In the genomic region with DNA sequence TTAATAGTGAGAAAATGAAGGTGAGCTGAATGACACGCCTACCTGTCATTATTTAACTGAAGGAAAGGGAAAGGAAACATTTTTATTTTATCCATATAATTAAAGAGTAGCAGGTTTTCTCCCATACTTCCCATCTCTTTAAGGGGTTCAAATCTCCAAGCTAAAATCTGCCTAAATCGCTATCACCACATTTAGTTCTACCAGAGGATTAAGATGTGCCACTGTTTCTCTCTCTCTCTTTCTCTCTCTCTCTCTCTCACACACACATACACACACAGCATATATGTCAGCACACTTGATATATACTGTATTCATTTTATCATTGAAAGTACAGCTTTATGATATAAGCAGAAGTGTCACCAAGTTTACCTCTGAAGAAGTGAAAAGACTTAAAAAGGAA, we compare ENCODE assay signal across 10 cellular contexts. TPM values are rescaled to one million over a fixed set of nuclear protein-coding genes. Genes with fewer than 3 reads are reported as not detected.
DNase-seq lines count a peak whose midpoint lies in the region; ATAC-seq and TF ChIP-seq lines count a peak whose summit lies in the region.
"Had no signal": no experiment of that assay in that cellular context is flagged by ENCODE, and none has a peak within 500 bp of the region (broad histone marks: within the 10 kb centered on the region; RNA-seq: fewer than 3 reads in every experiment).

No MANE protein-coding gene starts in this region.

- intact Hi-C loops in activated B cell treated with CpG ODN at 0.5 μM for 24 hours (cut with micrococcal nuclease), result no loop called here
- intact Hi-C loops in left lung (cut with DNase I), result no loop called here
- intact Hi-C loops in prostate gland (cut with DNase I), result no loop called here

- H3K36me3 Mint-ChIP-seq in activated naive CD4-positive, alpha-beta T cell treated with anti-CD3 and anti-CD28 coated beads, Interleukin-2, amount 50 U/mL, for 24 hours, result peaks cover 7% of the 10 kb centered on the region
- H3K36me3 Mint-ChIP-seq in activated B cell treated with CpG ODN at 0.5 μM for 24 hours (ENCODE audit: low read depth), result peaks cover 51% of the 10 kb centered on the region

- no peaks in the 10 kb centered on the region for H3K9me3 Mint-ChIP-seq in activated naive CD4-positive, alpha-beta T cell treated with anti-CD3 and anti-CD28 coated beads, Interleukin-2, amount 50 U/mL, for 24 hours
- no peaks in the 10 kb centered on the region for H3K9me3 Mint-ChIP-seq in activated B cell treated with CpG ODN at 0.5 μM for 24 hours

- H3K9me3 ChIP-seq in left lung (no peaks in the 10 kb centered on the region), suprapubic skin (no peaks in the 10 kb centered on the region), prostate gland (no peaks in the 10 kb centered on the region)
- H3K9me3 ChIP-seq: MG63 had no signal

- H3K36me3 ChIP-seq in left lung (no peaks in the 10 kb centered on the region), suprapubic skin (no peaks in the 10 kb centered on the region), prostate gland (no peaks in the 10 kb centered on the region)

- POLR2A ChIA-PET in activated B cell treated with CpG ODN at 0.5 μM for 24 hours (lab: Charles Lee), result interaction anchor here (0.7 to 12.2 kb wide), 17 partner anchors 9 to 631 kb away, joined by 3 to 301 read pairs (median 7); a partner anchor contains a TSS

- TF ChIP-seq EP300 in suprapubic skin (IDR thresholded peaks at IDR 0.05), result no peak

- 86% methylated on average over 2 of the region's 2 CpGs for WGBS in suprapubic skin
- WGBS in prostate gland, result 91% methylated on average over 2 of the region's 2 CpGs

- H3K4me1 ChIP-seq in left lung (peaks cover 0 to 66% of the 10 kb centered on the region in 2 donors), suprapubic skin (peaks cover 28% of the 10 kb centered on the region), prostate gland (replicated peaks) (no peaks in the 10 kb centered on the region)

- peak overlapping the region; percentile 91 for H3K27ac Mint-ChIP-seq in activated naive CD4-positive, alpha-beta T cell treated with anti-CD3 and anti-CD28 coated beads, Interleukin-2, amount 50 U/mL, for 24 hours
- peak overlapping the region; percentile 99 for H3K27ac Mint-ChIP-seq in activated B cell treated with CpG ODN at 0.5 μM for 24 hours

- H3K4me3 ChIP-seq in left lung (peak overlapping the region in 1 of 2 donors; percentile 40), suprapubic skin (no peak overlapping the region), prostate gland (no peak overlapping the region)
- H3K4me3 ChIP-seq: MG63 had no signal

- no peak for TF ChIP-seq CTCF in activated B cell treated with CpG ODN at 0.5 μM for 24 hours (IDR thresholded peaks at IDR 0.05)
- no peak for TF ChIP-seq CTCF in left lung (IDR thresholded peaks at IDR 0.05)
- TF ChIP-seq CTCF in suprapubic skin (IDR thresholded peaks at IDR 0.05), result no peak
- no peak for TF ChIP-seq CTCF in prostate gland (IDR thresholded peaks at IDR 0.05)

- H3K4me3 Mint-ChIP-seq in activated naive CD4-positive, alpha-beta T cell treated with anti-CD3 and anti-CD28 coated beads, Interleukin-2, amount 50 U/mL, for 24 hours, result peak overlapping the region; percentile 92
- H3K4me3 Mint-ChIP-seq in activated B cell treated with CpG ODN at 0.5 μM for 24 hours, result peak overlapping the region; percentile 98

- no peaks in the 10 kb centered on the region for H3K27me3 Mint-ChIP-seq in activated naive CD4-positive, alpha-beta T cell treated with anti-CD3 and anti-CD28 coated beads, Interleukin-2, amount 50 U/mL, for 24 hours
- H3K27me3 Mint-ChIP-seq in activated B cell treated with CpG ODN at 0.5 μM for 24 hours, result no peaks in the 10 kb centered on the region

- H3K4me1 Mint-ChIP-seq in activated naive CD4-positive, alpha-beta T cell treated with anti-CD3 and anti-CD28 coated beads, Interleukin-2, amount 50 U/mL, for 24 hours, result peaks cover 71% of the 10 kb centered on the region
- H3K4me1 Mint-ChIP-seq in activated B cell treated with CpG ODN at 0.5 μM for 24 hours, result peaks cover 78% of the 10 kb centered on the region

- no peaks in the 10 kb centered on the region for H3K27me3 ChIP-seq in left lung
- no peaks in the 10 kb centered on the region for H3K27me3 ChIP-seq in suprapubic skin
- H3K27me3 ChIP-seq in prostate gland (replicated peaks; ENCODE audit: insufficient read depth), result no peaks in the 10 kb centered on the region
- H3K27me3 ChIP-seq: MG63 had no signal

- CTCF ChIA-PET in activated B cell treated with CpG ODN at 0.5 μM for 24 hours (lab: Charles Lee), result interaction anchor here (1.3 to 8.5 kb wide), 8 partner anchors 9 to 131 kb away, joined by 4 to 69 read pairs (median 8); no protein-coding TSS in a partner anchor

- ATAC-seq in activated B cell treated with CpG ODN at 0.5 μM for 24 hours (ENCODE audit: low read depth), result no peak
- ATAC-seq in left lung, result no peak
- no peak for ATAC-seq in HG02759 (IDR thresholded peaks at IDR 0.05; ENCODE audit: unreplicated experiment)

- peak overlapping the region; percentile 60 to 88 for H3K27ac ChIP-seq in left lung
- H3K27ac ChIP-seq in suprapubic skin, result peak overlapping the region; percentile 20
- H3K27ac ChIP-seq in prostate gland, result no peak overlapping the region

- DNase-seq in activated naive CD4-positive, alpha-beta T cell treated with Interleukin-2 at 50 U/mL for 16 hours, result no peak
- DNase-seq in activated B cell treated with CpG ODN at 0.5 μM for 24 hours (no peak), left lung (no peak), suprapubic skin (ENCODE audit: low spot score in 2 of 2) (no peak), globus pallidus (ENCODE audit: low spot score) (no peak), prostate gland (ENCODE audit: low spot score) (no peak)
- DNase-seq: HCEC 1CT, MG63 had no signal

- TF ChIP-seq POLR2A in suprapubic skin (IDR thresholded peaks at IDR 0.05) (no peak), prostate gland (IDR thresholded peaks at IDR 0.05) (no peak)

RNA-seq across cellular contexts. Expression of a gene that starts 3.2 kb away (rescaled TPM):
- total RNA-seq in activated B cell treated with CpG ODN at 0.5 μM for 24 hours, result 293 TPM in 2 replicates
- total RNA-seq in left lung, result 100 to 1,000 TPM in 1 of 2 donors, 10 to 100 TPM in 1; 47.5 to 117 TPM
- total RNA-seq in suprapubic skin, result 10 to 100 TPM in 1 of 4 donors, 1 to 10 TPM in 3; 4.8 to 21.8 (median 7.3) TPM
- total RNA-seq in prostate gland, result 10 to 100 TPM in 1 of 2 donors, 1 to 10 TPM in 1; 7.2 to 19.0 TPM

Comparison
In these comparisons a context has a peak if more than half of its experiments do, and no peak if none do; other contexts are left out.
1. H3K27ac ChIP-seq: peak in left lung (2 of 2) and suprapubic skin (single experiment); none in prostate gland (0 of 2).